ENCODE assay signal across 8 cellular contexts in the genomic region with DNA sequence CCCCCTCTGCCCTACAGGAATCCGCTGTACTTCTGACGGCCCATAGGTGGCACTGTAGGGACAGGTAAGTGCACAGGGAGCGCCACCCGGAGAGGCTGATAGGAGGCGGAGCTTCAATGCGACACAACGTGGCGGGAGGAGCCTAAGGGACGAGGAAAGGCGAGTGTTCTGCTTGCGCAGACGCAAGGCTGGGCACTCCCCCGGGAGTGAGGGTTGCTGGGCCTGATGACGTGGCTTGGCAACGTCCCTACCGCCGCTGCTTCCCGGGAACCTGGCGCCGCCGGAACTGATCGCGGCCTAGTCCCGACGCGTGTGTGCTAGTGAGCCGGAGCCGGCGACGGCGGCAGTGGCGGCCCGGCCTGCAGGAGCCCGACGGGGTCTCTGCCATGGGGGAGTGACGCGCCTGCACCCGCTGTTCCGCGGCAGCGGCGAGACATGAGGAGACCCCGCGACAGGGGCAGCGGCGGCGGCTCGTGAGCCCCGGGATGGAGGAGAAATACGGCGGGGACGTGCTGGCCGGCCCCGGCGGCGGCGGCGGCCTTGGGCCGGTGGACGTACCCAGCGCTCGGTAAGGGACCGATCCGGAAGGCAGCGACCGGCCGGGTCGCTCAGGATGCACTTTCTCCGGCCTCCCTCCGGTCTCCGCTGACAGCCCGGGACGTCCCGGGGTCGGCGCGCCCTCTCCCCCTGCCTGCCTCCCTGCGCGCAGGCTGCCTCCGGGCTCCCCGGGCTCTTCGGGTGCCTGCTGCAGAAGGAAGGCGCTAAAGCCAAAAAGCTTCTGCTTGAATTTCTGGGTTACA.
A peak's percentile ranks its signal among the peaks of the same experiment; 100 is the strongest.
DNase-seq lines count a peak whose midpoint lies in the region; ATAC-seq and TF ChIP-seq lines count a peak whose summit lies in the region.

A gene (plus strand): TSS at position 244 of the 800 bp plus-strand sequence. CDS start 242 bp downstream, at position 486.

- TF ChIP-seq CTCF in choroid plexus epithelial cell (conservative IDR thresholded peaks at IDR 0.05; ENCODE audit: low read depth, low read length), result peak; percentile 94

- peak; percentile 98 for ATAC-seq in GM19043 (IDR thresholded peaks at IDR 0.05; ENCODE audit: low read depth, unreplicated experiment)
- peak; percentile 99 for ATAC-seq in HG03432 (IDR thresholded peaks at IDR 0.05; ENCODE audit: unreplicated experiment)

- peak; percentile 100 for DNase-seq in Ammon's horn (ENCODE audit: low spot score)
- peak; percentile 92 for DNase-seq in NCI-H510A (lab: John Stamatoyannopoulos, UW)
- peak; percentile 96 to 97 for DNase-seq in activated CD4-positive, alpha-beta T cell treated with anti-CD3 and anti-CD28 coated beads for 24 hours (ENCODE audit: low read depth in 2 of 2)
- peak; percentile 100 for DNase-seq in choroid plexus epithelial cell (ENCODE audit: low read depth)
- DNase-seq in kidney glomerular epithelial cell (lab: John Stamatoyannopoulos, UW), result peak; percentile 99
- peak; percentile 87 to 97 (median 96) for DNase-seq in stimulated activated CD4-positive, alpha-beta T cell treated with anti-CD3 and anti-CD28 coated beads, Interleukin-1b, Interleukin-23, amount 100 ng/mL, for 24 hours (ENCODE audit: low read depth in 4 of 4, low spot score in 1 of 4)

- H3K4me3 ChIP-seq in choroid plexus epithelial cell (ENCODE audit: low read depth, low read length), result peak within 1 kb of the TSS; percentile 81

Comparison
In these comparisons a context has a peak if more than half of its experiments do, and no peak if none do; other contexts are left out.
1. Peak in every context shown above with its lines: DNase-seq, ATAC-seq and H3K4me3 ChIP-seq.